ENCODE assay signal across 1 cellular context in the genomic region with DNA sequence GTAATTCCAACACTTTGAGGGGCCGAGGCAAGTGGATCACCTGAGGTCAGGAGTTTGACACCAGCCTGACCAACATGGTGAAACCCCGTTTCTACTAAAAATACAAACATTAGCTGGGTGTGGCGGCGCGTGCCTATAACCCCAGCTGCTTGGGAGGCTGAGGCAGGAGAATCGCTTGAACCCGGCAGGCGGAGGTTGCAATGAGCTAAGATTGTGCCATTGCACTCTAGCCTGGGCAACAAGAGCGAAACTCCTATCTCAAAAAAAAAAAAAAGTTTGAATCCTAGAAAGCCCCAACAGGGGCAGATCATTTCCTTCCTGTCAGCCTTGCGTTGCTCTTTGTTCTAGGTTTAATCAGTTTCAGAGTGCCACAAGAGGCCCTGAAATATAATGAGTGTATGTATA.
A peak's percentile ranks its signal among the peaks of the same experiment; 100 is the strongest.
TF ChIP-seq lines count a peak whose summit lies in the region.

No MANE protein-coding gene starts in this region.

TF ChIP-seq in liver, 16 proteins besides CTCF, POLR2A, EP300 and RAD21:
- TF ChIP-seq JUND (IDR thresholded peaks at IDR 0.05) (peak in 1 of 2 donors; percentile 35), EGR1 (IDR thresholded peaks at IDR 0.05; ENCODE audit: low read depth in 2 of 2) (peak in 1 of 2 donors; percentile 17), HNF4A (conservative IDR thresholded peaks at IDR 0.05) (peak in 1 of 2 donors; percentile 63), RXRA (IDR thresholded peaks at IDR 0.05) (peak in 1 of 2 donors; percentile 57)
- TF ChIP-seq, protein P1, sequence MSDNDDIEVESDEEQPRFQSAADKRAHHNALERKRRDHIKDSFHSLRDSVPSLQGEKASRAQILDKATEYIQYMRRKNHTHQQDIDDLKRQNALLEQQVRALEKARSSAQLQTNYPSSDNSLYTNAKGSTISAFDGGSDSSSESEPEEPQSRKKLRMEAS (IDR thresholded peaks at IDR 0.05) = peak; percentile 40
